ENCODE assay signal across 14 cellular contexts in genomic region chr1:154755858-154756730, GRCh38.
DNase-seq lines count a peak whose midpoint lies in the region; ATAC-seq, FAIRE-seq and TF ChIP-seq lines count a peak whose summit lies in the region.
"Had no signal": no experiment of that assay in that cellular context is flagged by ENCODE, and none has a peak within 500 bp of the region (broad histone marks: within the 10 kb centered on the region; RNA-seq: fewer than 3 reads in every experiment).

No MANE protein-coding gene starts in this region.

- no peak for ATAC-seq in HG02798 (IDR thresholded peaks at IDR 0.05; ENCODE audit: poor library complexity, unreplicated experiment)
- ATAC-seq in HG02759 (IDR thresholded peaks at IDR 0.05; ENCODE audit: unreplicated experiment), result no peak

- H3K36me3 ChIP-seq in bronchial epithelial cell (ENCODE audit: control insufficient read depth, insufficient read depth, low read length), result no peaks in the 10 kb centered on the region
- H3K36me3 ChIP-seq: ascending aorta, BE2C, heart right ventricle had no signal

- peak; percentile 61 for DNase-seq in activated CD8-positive, alpha-beta memory T cell treated with anti-CD3 and anti-CD28 coated beads for 24 hours
- no peak for DNase-seq in activated CD8-positive, alpha-beta memory T cell treated with anti-CD3 and anti-CD28 coated beads, Interleukin-2, amount 50 U/mL, for 4 hours
- DNase-seq in M059J (ENCODE audit: low read depth), result peak; percentile 32
- peak; percentile 52 for DNase-seq in bronchial epithelial cell (ENCODE audit: low read depth)
- no peak for DNase-seq in NCI-H2227 treated with DMSO at 0.1 percent for 48 hours (lab: John Stamatoyannopoulos, UW)
- DNase-seq: BE2C, GF-D8, heart right ventricle had no signal

- H3K36me3 Mint-ChIP-seq in stimulated activated naive CD8-positive, alpha-beta T cell treated with anti-CD3 and anti-CD28 coated beads, Interleukin-15, Interleukin-2, amounts not matched to agents 100 ng/mL and 50 ng/mL, for 24 hours (ENCODE audit: low read depth), result no peaks in the 10 kb centered on the region

- peaks cover 73% of the 10 kb centered on the region for H3K4me1 Mint-ChIP-seq in stimulated activated naive CD8-positive, alpha-beta T cell treated with anti-CD3 and anti-CD28 coated beads, Interleukin-15, Interleukin-2, amounts not matched to agents 100 ng/mL and 50 ng/mL, for 24 hours (ENCODE audit: low read depth)

- no peak for TF ChIP-seq CTCF in bronchial epithelial cell (IDR thresholded peaks at IDR 0.05; ENCODE audit: insufficient read depth, low read length, severe bottlenecking)

- no peaks in the 10 kb centered on the region for H3K27me3 Mint-ChIP-seq in stimulated activated naive CD8-positive, alpha-beta T cell treated with anti-CD3 and anti-CD28 coated beads, Interleukin-15, Interleukin-2, amounts not matched to agents 100 ng/mL and 50 ng/mL, for 24 hours

- no peak for FAIRE-seq in bronchial epithelial cell (lab: Jason Lieb, UNC)
- FAIRE-seq: endometrium had no signal

- no peak overlapping the region for H3K4me3 Mint-ChIP-seq in stimulated activated naive CD8-positive, alpha-beta T cell treated with anti-CD3 and anti-CD28 coated beads, Interleukin-15, Interleukin-2, amounts not matched to agents 100 ng/mL and 50 ng/mL, for 24 hours

- no peak overlapping the region for H3K4me3 ChIP-seq in bronchial epithelial cell (ENCODE audit: low read depth, low read length)
- H3K4me3 ChIP-seq: ascending aorta, heart right ventricle had no signal

- no peaks in the 10 kb centered on the region for H3K9me3 Mint-ChIP-seq in stimulated activated naive CD8-positive, alpha-beta T cell treated with anti-CD3 and anti-CD28 coated beads, Interleukin-15, Interleukin-2, amounts not matched to agents 100 ng/mL and 50 ng/mL, for 24 hours

- peaks cover 9% of the 10 kb centered on the region for H3K27me3 ChIP-seq in bronchial epithelial cell (ENCODE audit: control insufficient read depth, insufficient read depth, low read length)
- H3K27me3 ChIP-seq: ascending aorta, BE2C had no signal

- peak overlapping the region; percentile 85 for H3K27ac Mint-ChIP-seq in stimulated activated naive CD8-positive, alpha-beta T cell treated with anti-CD3 and anti-CD28 coated beads, Interleukin-15, Interleukin-2, amounts not matched to agents 100 ng/mL and 50 ng/mL, for 24 hours
- H3K27ac Mint-ChIP-seq: progenitor cell of endocrine pancreas had no signal

Comparison
In these comparisons a context has a peak if more than half of its experiments do, and no peak if none do; other contexts are left out.
1. DNase-seq: peak in activated CD8-positive, alpha-beta memory T cell treated with anti-CD3 and anti-CD28 coated beads for 24 hours (single experiment), M059J (single experiment) and bronchial epithelial cell (single experiment); none in activated CD8-positive, alpha-beta memory T cell treated with anti-CD3 and anti-CD28 coated beads, Interleukin-2, amount 50 U/mL, for 4 hours (single experiment) and NCI-H2227 treated with DMSO at 0.1 percent for 48 hours (single experiment).